Comparison of ENCODE assay signal across 2 cellular contexts in the genomic region with DNA sequence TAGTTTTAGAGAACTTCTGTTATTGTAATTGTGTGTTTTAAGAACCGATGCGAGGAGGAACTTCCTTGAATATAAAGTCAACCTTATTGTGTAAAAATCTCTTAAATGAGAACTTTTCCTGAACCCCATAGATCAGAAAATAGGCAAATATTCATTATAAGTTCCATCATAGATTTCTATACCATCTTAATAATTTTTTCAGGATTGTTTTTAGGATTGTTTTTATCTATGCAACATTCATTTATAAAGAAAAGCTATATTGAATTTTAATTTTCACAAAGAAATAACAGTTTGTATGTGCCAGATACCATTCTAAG.
TF ChIP-seq lines count a peak whose summit lies in the region.

No MANE protein-coding gene starts in this region.

TF ChIP-seq in GM12878, 131 proteins besides CTCF, POLR2A, EP300 and RAD21:
- TF ChIP-seq ZNF622 (IDR thresholded peaks at IDR 0.05) (no peak), BRCA1 (IDR thresholded peaks at IDR 0.05; ENCODE audit: low read depth, low read length) (no peak)

TF ChIP-seq in neural cell, 6 proteins besides CTCF, POLR2A, EP300 and RAD21:
- TF ChIP-seq MXI1 (conservative IDR thresholded peaks at IDR 0.05; ENCODE audit: poor library complexity, severe bottlenecking) (peak; percentile 8), POLR2AphosphoS5 (IDR thresholded peaks at IDR 0.05) (no peak), TAF1 (IDR thresholded peaks at IDR 0.05; ENCODE audit: low read depth) (no peak), EZH2 (IDR thresholded peaks at IDR 0.05; ENCODE audit: borderline replicate concordance, insufficient read depth, low read length, poor library complexity, severe bottlenecking) (no peak), SMC3 (conservative IDR thresholded peaks at IDR 0.05; ENCODE audit: poor library complexity) (no peak)
- TF ChIP-seq, protein P1, sequence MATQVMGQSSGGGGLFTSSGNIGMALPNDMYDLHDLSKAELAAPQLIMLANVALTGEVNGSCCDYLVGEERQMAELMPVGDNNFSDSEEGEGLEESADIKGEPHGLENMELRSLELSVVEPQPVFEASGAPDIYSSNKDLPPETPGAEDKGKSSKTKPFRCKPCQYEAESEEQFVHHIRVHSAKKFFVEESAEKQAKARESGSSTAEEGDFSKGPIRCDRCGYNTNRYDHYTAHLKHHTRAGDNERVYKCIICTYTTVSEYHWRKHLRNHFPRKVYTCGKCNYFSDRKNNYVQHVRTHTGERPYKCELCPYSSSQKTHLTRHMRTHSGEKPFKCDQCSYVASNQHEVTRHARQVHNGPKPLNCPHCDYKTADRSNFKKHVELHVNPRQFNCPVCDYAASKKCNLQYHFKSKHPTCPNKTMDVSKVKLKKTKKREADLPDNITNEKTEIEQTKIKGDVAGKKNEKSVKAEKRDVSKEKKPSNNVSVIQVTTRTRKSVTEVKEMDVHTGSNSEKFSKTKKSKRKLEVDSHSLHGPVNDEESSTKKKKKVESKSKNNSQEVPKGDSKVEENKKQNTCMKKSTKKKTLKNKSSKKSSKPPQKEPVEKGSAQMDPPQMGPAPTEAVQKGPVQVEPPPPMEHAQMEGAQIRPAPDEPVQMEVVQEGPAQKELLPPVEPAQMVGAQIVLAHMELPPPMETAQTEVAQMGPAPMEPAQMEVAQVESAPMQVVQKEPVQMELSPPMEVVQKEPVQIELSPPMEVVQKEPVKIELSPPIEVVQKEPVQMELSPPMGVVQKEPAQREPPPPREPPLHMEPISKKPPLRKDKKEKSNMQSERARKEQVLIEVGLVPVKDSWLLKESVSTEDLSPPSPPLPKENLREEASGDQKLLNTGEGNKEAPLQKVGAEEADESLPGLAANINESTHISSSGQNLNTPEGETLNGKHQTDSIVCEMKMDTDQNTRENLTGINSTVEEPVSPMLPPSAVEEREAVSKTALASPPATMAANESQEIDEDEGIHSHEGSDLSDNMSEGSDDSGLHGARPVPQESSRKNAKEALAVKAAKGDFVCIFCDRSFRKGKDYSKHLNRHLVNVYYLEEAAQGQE (IDR thresholded peaks at IDR 0.05; ENCODE audit: borderline replicate concordance), result no peak
